ENCODE assay signal across 13 cellular contexts in the genomic region with DNA sequence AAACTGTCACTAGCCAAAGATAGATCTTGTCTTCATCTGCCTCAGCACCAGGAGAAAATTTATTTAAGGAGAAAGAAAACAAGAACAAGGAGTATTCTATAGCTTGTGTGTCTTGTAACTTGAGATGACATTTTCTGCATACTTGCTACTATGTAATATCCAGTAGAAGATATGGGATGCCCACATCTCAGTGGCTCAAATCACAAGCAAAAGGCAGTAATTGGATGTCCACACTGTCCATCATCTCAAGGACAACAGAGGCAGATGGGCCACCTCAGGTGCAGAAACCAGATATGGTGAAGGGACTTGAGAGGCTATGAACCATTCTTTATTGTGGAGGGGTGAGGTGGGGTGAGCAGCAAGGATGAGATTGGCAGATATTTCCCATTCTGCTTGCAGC.
"Had no signal": no experiment of that assay in that cellular context is flagged by ENCODE, and none has a peak within 500 bp of the region (broad histone marks: within the 10 kb centered on the region; RNA-seq: fewer than 3 reads in every experiment).

No MANE protein-coding gene starts in this region.

- H3K27ac Mint-ChIP-seq: activated CD4-positive, alpha-beta T cell treated with anti-CD3 and anti-CD28 coated beads, Interleukin-2, amount 10 ng/mL, durations not matched to agents 24 days and 14 days; activated naive CD4-positive, alpha-beta T cell treated with anti-CD3 and anti-CD28 coated beads for 36 hours; naive thymus-derived CD8-positive, alpha-beta T cell; stimulated activated effector memory CD8-positive, alpha-beta T cell treated with anti-CD3 and anti-CD28 coated beads, Interleukin-12 subunit alpha, Interleukin-12 subunit beta, amount 100 ng/mL, for 72 hours; T-helper 1 cell treated with Interleukin-12 subunit alpha and Interleukin-12 subunit beta and Interleukin-4 antibody, amounts not matched to agents 30 μg/mL and 1 μg/mL, for 36 hours; WTC11 had no signal

- H3K27me3 ChIP-seq: esophagus squamous epithelium, neutrophil, transverse colon had no signal

- H3K27me3 Mint-ChIP-seq: activated CD4-positive, alpha-beta T cell treated with anti-CD3 and anti-CD28 coated beads, Interleukin-2, amount 10 ng/mL, durations not matched to agents 24 days and 14 days had no signal

- DNase-seq: activated CD4-positive, alpha-beta T cell treated with anti-CD3 and anti-CD28 coated beads, Interleukin-2, amount 10 ng/mL, durations not matched to agents 24 days and 14 days; activated naive CD4-positive, alpha-beta T cell treated with anti-CD3 and anti-CD28 coated beads for 36 hours; esophagus squamous epithelium; head of caudate nucleus; mucosa of descending colon; naive thymus-derived CD8-positive, alpha-beta T cell; right cardiac atrium; transverse colon had no signal

- H3K9me3 ChIP-seq: esophagus squamous epithelium, mucosa of descending colon, neutrophil, transverse colon had no signal

- H3K4me3 Mint-ChIP-seq: activated CD4-positive, alpha-beta T cell treated with anti-CD3 and anti-CD28 coated beads, Interleukin-2, amount 10 ng/mL, durations not matched to agents 24 days and 14 days; activated naive CD4-positive, alpha-beta T cell treated with anti-CD3 and anti-CD28 coated beads for 36 hours; naive thymus-derived CD8-positive, alpha-beta T cell; stimulated activated effector memory CD8-positive, alpha-beta T cell treated with anti-CD3 and anti-CD28 coated beads, Interleukin-12 subunit alpha, Interleukin-12 subunit beta, amount 100 ng/mL, for 72 hours; T-helper 1 cell treated with Interleukin-12 subunit alpha and Interleukin-12 subunit beta and Interleukin-4 antibody, amounts not matched to agents 30 μg/mL and 1 μg/mL, for 36 hours; WTC11 had no signal

- H3K4me3 ChIP-seq: esophagus squamous epithelium, mucosa of descending colon, transverse colon had no signal

- H3K36me3 ChIP-seq: esophagus squamous epithelium, neutrophil, transverse colon had no signal

- H3K9me3 Mint-ChIP-seq: activated CD4-positive, alpha-beta T cell treated with anti-CD3 and anti-CD28 coated beads, Interleukin-2, amount 10 ng/mL, durations not matched to agents 24 days and 14 days; activated naive CD4-positive, alpha-beta T cell treated with anti-CD3 and anti-CD28 coated beads for 36 hours; stimulated activated effector memory CD8-positive, alpha-beta T cell treated with anti-CD3 and anti-CD28 coated beads, Interleukin-12 subunit alpha, Interleukin-12 subunit beta, amount 100 ng/mL, for 72 hours; T-helper 1 cell treated with Interleukin-12 subunit alpha and Interleukin-12 subunit beta and Interleukin-4 antibody, amounts not matched to agents 30 μg/mL and 1 μg/mL, for 36 hours; WTC11 had no signal

- H3K4me1 ChIP-seq: esophagus squamous epithelium, transverse colon had no signal

- H3K27ac ChIP-seq: esophagus squamous epithelium, neutrophil, transverse colon had no signal

- H3K36me3 Mint-ChIP-seq: naive thymus-derived CD8-positive, alpha-beta T cell; stimulated activated effector memory CD8-positive, alpha-beta T cell treated with anti-CD3 and anti-CD28 coated beads, Interleukin-12 subunit alpha, Interleukin-12 subunit beta, amount 100 ng/mL, for 72 hours; WTC11 had no signal

- H3K4me1 Mint-ChIP-seq: activated CD4-positive, alpha-beta T cell treated with anti-CD3 and anti-CD28 coated beads, Interleukin-2, amount 10 ng/mL, durations not matched to agents 24 days and 14 days; naive thymus-derived CD8-positive, alpha-beta T cell; stimulated activated effector memory CD8-positive, alpha-beta T cell treated with anti-CD3 and anti-CD28 coated beads, Interleukin-12 subunit alpha, Interleukin-12 subunit beta, amount 100 ng/mL, for 72 hours had no signal

- ATAC-seq: left lobe of liver; mucosa of descending colon; naive thymus-derived CD8-positive, alpha-beta T cell; right cardiac atrium; stimulated activated effector memory CD8-positive, alpha-beta T cell treated with anti-CD3 and anti-CD28 coated beads, Interleukin-12 subunit alpha, Interleukin-12 subunit beta, amount 100 ng/mL, for 72 hours; WTC11 had no signal
